8 cellular contexts compared by ENCODE assay signal in the genomic region with DNA sequence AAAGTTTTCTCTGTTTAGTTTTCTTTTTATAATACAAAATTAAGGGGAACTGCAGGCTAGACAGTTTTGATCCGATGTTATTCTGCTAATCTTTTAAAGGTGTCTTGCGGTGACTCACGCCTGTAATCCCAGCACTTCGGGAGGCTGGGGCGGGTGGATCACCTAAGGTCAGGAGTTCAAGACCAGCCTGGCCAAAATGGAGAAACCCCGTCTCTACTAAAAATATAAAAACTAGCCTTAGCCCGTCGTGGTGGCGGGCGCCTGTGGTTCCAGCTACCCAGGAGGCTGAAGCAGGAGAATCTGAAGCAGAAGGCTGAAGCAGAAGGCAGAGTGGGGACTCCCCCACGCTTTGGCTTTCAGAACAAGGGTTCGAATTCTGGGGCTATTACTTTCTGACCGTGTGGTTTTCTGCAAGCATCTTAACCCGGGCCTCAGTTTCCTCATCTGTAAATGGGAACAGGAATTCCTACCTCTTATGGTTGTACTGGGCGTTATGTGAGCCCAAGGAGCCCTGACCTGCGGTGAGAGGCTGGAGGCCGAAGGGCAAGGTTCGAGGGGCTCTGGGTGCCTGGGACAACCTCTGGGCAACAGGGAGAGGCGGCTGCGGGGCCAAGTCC.
A peak's percentile ranks its signal among the peaks of the same experiment; 100 is the strongest.
DNase-seq lines count a peak whose midpoint lies in the region; ATAC-seq and TF ChIP-seq lines count a peak whose summit lies in the region.

No MANE protein-coding gene starts in this region.

- peak overlapping the region; percentile 97 for H3K9ac ChIP-seq in SU-DHL-6 (ENCODE audit: low read length)

- no peaks in the 10 kb centered on the region for H3K79me2 ChIP-seq in SU-DHL-6 (ENCODE audit: insufficient read depth, low read length)

- no peaks in the 10 kb centered on the region for H3F3A ChIP-seq in SU-DHL-6 (ENCODE audit: insufficient read depth)

- H3K4me3 ChIP-seq in SU-DHL-6 (ENCODE audit: insufficient read depth, low read length, poor library complexity, severe bottlenecking) (peak overlapping the region; percentile 97), foreskin fibroblast (ENCODE audit: low read depth in 1 of 2, low read length in 2 of 2) (peak overlapping the region; percentile 75 to 92), retinal pigment epithelial cell (ENCODE audit: low read length) (peak overlapping the region; percentile 82)

- peak overlapping the region; percentile 94 for H2AFZ ChIP-seq in SU-DHL-6 (ENCODE audit: low read depth, low read length, severe bottlenecking)

- no peaks in the 10 kb centered on the region for H3K9me2 ChIP-seq in SU-DHL-6 (replicated peaks; ENCODE audit: insufficient read depth, low read length)

- TF ChIP-seq CTCF in SU-DHL-6 (IDR thresholded peaks at IDR 0.05; ENCODE audit: insufficient read depth, low read length, poor library complexity, severe bottlenecking) (no peak), foreskin fibroblast (IDR thresholded peaks at IDR 0.05; ENCODE audit: low read depth, low read length) (no peak), retinal pigment epithelial cell (conservative IDR thresholded peaks at IDR 0.05; ENCODE audit: low read depth, low read length) (no peak)

- ATAC-seq in GM21576 (IDR thresholded peaks at IDR 0.05; ENCODE audit: unreplicated experiment) (peak; percentile 2), HG03108 (IDR thresholded peaks at IDR 0.05; ENCODE audit: unreplicated experiment) (no peak)

- H3K9me3 ChIP-seq in SU-DHL-6 (ENCODE audit: insufficient read depth, low read length), result peaks cover 8% of the 10 kb centered on the region; the same call in 1 of the 2 replicates

- H3K36me3 ChIP-seq in SU-DHL-6 (ENCODE audit: low read length), result no peaks in the 10 kb centered on the region

- DNase-seq in foreskin fibroblast (no peak), retinal pigment epithelial cell (ENCODE audit: low read depth) (no peak), dedifferentiated amniotic fluid mesenchymal stem cell (ENCODE audit: extremely low spot score) (no peak), NCI-H2227 (lab: John Stamatoyannopoulos, UW; ENCODE audit: unreplicated experiment) (no peak), midbrain (lab: John Stamatoyannopoulos, UW) (no peak)

- H4K20me1 ChIP-seq in SU-DHL-6 (ENCODE audit: low read depth, low read length), result no peaks in the 10 kb centered on the region

- H3K4me2 ChIP-seq in SU-DHL-6 (ENCODE audit: low read depth, low read length, poor library complexity, severe bottlenecking), result peak overlapping the region; percentile 99

- no peaks in the 10 kb centered on the region for H3K27me3 ChIP-seq in SU-DHL-6 (ENCODE audit: low read length)

- peak overlapping the region; percentile 35; the same call in 1 of the 2 replicates for H3K27ac ChIP-seq in SU-DHL-6 (ENCODE audit: low read depth, low read length)
